8 cellular contexts compared by ENCODE assay signal in the genomic region with DNA sequence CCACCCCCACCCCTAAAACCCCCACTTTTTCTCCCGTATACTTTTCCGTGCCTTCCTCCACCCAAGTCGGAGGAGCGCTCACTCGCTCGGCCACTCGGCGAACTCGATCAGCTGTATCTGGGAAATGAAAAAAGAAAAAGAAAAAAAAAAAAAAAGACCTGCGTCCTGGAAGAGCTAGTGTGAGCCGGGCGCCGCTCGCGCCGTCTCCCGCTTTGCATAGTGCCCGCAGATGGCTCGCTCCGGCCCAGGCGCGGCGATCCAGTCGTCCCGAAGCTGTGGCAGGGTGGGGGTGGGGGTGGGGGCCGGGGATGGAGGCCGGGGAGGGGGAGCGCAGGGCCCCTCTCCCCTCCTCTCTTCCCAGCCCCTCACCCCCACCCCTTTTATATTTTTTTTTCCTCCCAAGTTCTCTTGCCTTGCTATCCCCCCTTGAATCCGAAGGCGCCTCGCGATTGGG. TPM values are rescaled to one million over a fixed set of nuclear protein-coding genes. Genes with fewer than 3 reads are reported as not detected.
A peak's percentile ranks its signal among the peaks of the same experiment; 100 is the strongest.
DNase-seq lines count a peak whose midpoint lies in the region; ATAC-seq and TF ChIP-seq lines count a peak whose summit lies in the region.

No MANE protein-coding gene starts in this region.

- intact Hi-C loops in OCI-LY7 (cut with micrococcal nuclease; ENCODE audit: unreplicated experiment) = no loop called here

- CTCF ChIA-PET in OCI-LY7 (lab: Charles Lee; ENCODE audit: unreplicated experiment) = no interaction called here

- H3F3A ChIP-seq in neural progenitor cell (ENCODE audit: low read depth) = peaks cover 66% of the 10 kb centered on the region

- peak overlapping the region; percentile 78 for H3K27ac Mint-ChIP-seq in neural progenitor cell

- H3K9me3 ChIP-seq in OCI-LY7 (ENCODE audit: low read length) (no peaks in the 10 kb centered on the region), neural progenitor cell (ENCODE audit: low read depth) (no peaks in the 10 kb centered on the region)

- TF ChIP-seq CTCF in HFF-Myc (IDR thresholded peaks at IDR 0.05; ENCODE audit: low read depth, low read length, missing control alignments) (no peak), OCI-LY7 (conservative IDR thresholded peaks at IDR 0.05; ENCODE audit: low read length) (no peak), epithelial cell of proximal tubule (conservative IDR thresholded peaks at IDR 0.05; ENCODE audit: low read depth, low read length) (no peak), neural progenitor cell (IDR thresholded peaks at IDR 0.05) (no peak)

- H3K4me1 ChIP-seq in OCI-LY7 (ENCODE audit: insufficient read depth, low read length, poor library complexity, severe bottlenecking) (no peaks in the 10 kb centered on the region), neural progenitor cell (peaks cover 55% of the 10 kb centered on the region)

- POLR2A ChIA-PET in OCI-LY7 (lab: Charles Lee) = interaction anchor here (1.1 kb wide), 1 partner anchor 83 kb away, joined by 4 read pairs; no protein-coding TSS in a partner anchor

- no peaks in the 10 kb centered on the region for H3K9me2 ChIP-seq in OCI-LY7 (ENCODE audit: insufficient read depth, low read length)

- peak overlapping the region; percentile 97 for H3K4me3 Mint-ChIP-seq in neural progenitor cell

- peaks cover 94% of the 10 kb centered on the region for H3K27me3 ChIP-seq in neural progenitor cell

- H3K4me2 ChIP-seq in OCI-LY7 (ENCODE audit: low read length) (peak overlapping the region; percentile 12; the same call in 1 of the 2 replicates), neural progenitor cell (peak overlapping the region; percentile 97)

- no peaks in the 10 kb centered on the region for H3K9me3 Mint-ChIP-seq in neural progenitor cell

- ATAC-seq in GM18499 (IDR thresholded peaks at IDR 0.05; ENCODE audit: insufficient read depth, unreplicated experiment) (peak; percentile 15), HG02798 (IDR thresholded peaks at IDR 0.05; ENCODE audit: poor library complexity, unreplicated experiment) (no peak)

- H3K27ac ChIP-seq in OCI-LY7 (ENCODE audit: low read depth, low read length, poor library complexity, severe bottlenecking) (no peak overlapping the region), neural progenitor cell (no peak overlapping the region)

- no peak for DNase-seq in HFF-Myc (ENCODE audit: extremely low read depth, low read depth)
- DNase-seq in OCI-LY7 (ENCODE audit: low spot score) = no peak
- DNase-seq in epithelial cell of proximal tubule (ENCODE audit: low read depth) = no peak
- peak; percentile 88 for DNase-seq in neural progenitor cell (ENCODE audit: low spot score)
- no peak for DNase-seq in KG1 (lab: John Stamatoyannopoulos, UW)
- DNase-seq in amniotic stem cell (lab: John Stamatoyannopoulos, UW) = no peak

- H3K36me3 ChIP-seq in OCI-LY7 (ENCODE audit: insufficient read depth, low read length) (no peaks in the 10 kb centered on the region), neural progenitor cell (no peaks in the 10 kb centered on the region)

- H4K20me1 ChIP-seq in OCI-LY7 (ENCODE audit: insufficient read depth, low read length) (no peaks in the 10 kb centered on the region), neural progenitor cell (ENCODE audit: low read depth) (peaks cover 34% of the 10 kb centered on the region)

- no TSS peak for BruUV-seq in OCI-LY7 (replicated peaks; lab: Mats Ljungman, UMichigan)

- H3K36me3 Mint-ChIP-seq in neural progenitor cell = no peaks in the 10 kb centered on the region

- no peak overlapping the region for H3K9ac ChIP-seq in neural progenitor cell

- peaks cover 54% of the 10 kb centered on the region for H3K4me1 Mint-ChIP-seq in neural progenitor cell

- H3K4me3 ChIP-seq in HFF-Myc (replicated peaks; ENCODE audit: low read depth, low read length) (peak overlapping the region; percentile 51), OCI-LY7 (ENCODE audit: low read depth, low read length, poor library complexity, severe bottlenecking) (no peak overlapping the region), epithelial cell of proximal tubule (ENCODE audit: low read depth, low read length) (peak overlapping the region; percentile 75), neural progenitor cell (peak overlapping the region; percentile 77)

- peaks cover 66% of the 10 kb centered on the region for H3K27me3 Mint-ChIP-seq in neural progenitor cell (ENCODE audit: insufficient read depth, low read depth)

- H2AFZ ChIP-seq in OCI-LY7 (ENCODE audit: low read length) = no peak overlapping the region
- peak overlapping the region; percentile 81 for H2AFZ ChIP-seq in neural progenitor cell (replicated peaks)

- H3K79me2 ChIP-seq in OCI-LY7 (ENCODE audit: insufficient read depth, low read depth, low read length) (no peaks in the 10 kb centered on the region), neural progenitor cell (ENCODE audit: low read depth) (no peaks in the 10 kb centered on the region)

RNA-seq across cellular contexts. Expression of a gene that starts 0.3 kb away (rescaled TPM):
- total RNA-seq in OCI-LY7 (2014; rRNA removed; shearing (Covaris generic)) = not detected in 2 replicates
- not detected in 2 replicates for total RNA-seq in OCI-LY7 (2022)
- total RNA-seq in epithelial cell of proximal tubule = under 0.01 and 0.06 TPM in 2 replicates
- 1.3 and 5.0 TPM in 2 replicates for total RNA-seq in neural progenitor cell (ENCODE audit: low replicate concordance)
